9 cellular contexts compared by ENCODE assay signal in the genomic region with DNA sequence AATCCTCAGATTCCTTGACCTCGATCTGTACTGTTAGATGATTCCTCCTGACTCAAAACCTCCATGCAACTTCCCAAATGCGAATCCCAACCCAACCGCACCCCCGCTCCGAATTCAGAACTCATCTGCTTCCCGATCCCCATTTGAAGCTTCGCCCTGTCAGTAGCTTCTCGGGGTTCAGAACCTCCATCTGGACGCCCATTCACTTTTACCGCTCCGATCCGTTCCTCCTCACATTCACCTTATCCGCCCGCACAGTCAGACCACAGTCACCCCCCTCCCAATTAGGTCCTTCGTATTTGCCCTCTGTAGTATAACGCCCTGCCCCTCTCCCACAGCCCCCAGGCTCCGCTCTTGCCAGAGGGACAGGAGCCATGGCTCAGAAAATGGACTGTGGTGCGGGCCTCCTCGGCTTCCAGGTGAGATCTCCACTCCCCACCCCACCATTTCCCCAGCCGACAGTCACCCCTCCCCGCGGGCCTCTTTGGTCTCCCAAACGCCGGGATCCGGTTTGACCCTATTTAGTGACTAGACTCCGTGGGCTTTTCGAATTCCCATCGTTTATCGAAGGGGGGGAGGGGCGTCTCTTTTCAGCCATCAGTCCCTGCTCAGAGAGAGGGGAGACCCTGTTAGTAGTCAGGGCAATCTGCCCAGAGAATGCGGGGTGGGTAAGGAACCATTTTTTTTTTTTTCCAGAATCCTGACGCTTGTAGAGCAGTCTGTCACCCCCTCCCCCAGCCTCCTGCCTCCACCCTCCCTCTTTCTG. TPM values are rescaled to one million over a fixed set of nuclear protein-coding genes. Genes with fewer than 3 reads are reported as not detected.
A peak's percentile ranks its signal among the peaks of the same experiment; 100 is the strongest.
DNase-seq lines count a peak whose midpoint lies in the region; ATAC-seq, FAIRE-seq and TF ChIP-seq lines count a peak whose summit lies in the region.
"Had no signal": no experiment of that assay in that cellular context is flagged by ENCODE, and none has a peak within 500 bp of the region (broad histone marks: within the 10 kb centered on the region; RNA-seq: fewer than 3 reads in every experiment).

No MANE protein-coding gene starts in this region.

- POLR2A ChIA-PET in IMR-90 (lab: Charles Lee; ENCODE audit: unreplicated experiment) = no interaction called here
- POLR2A ChIA-PET in naive thymus-derived CD8-positive, alpha-beta T cell (lab: Charles Lee) = interaction anchor here (0.6 to 2.7 kb wide), 4 partner anchors 14 to 367 kb away, joined by 3 to 12 read pairs (median 4); no protein-coding TSS in a partner anchor

- H3K14ac ChIP-seq in IMR-90 (replicated peaks; ENCODE audit: low read depth, low read length) = peak overlapping the region; percentile 92

- peak overlapping the region; percentile 84 to 89 for H4K8ac ChIP-seq in IMR-90 (ENCODE audit: low read depth in 2 of 2, low read length in 2 of 2)

- TF ChIP-seq CTCF in IMR-90 (conservative IDR thresholded peaks at IDR 0.05; ENCODE audit: low read depth, low read length) = no peak
- no peak for TF ChIP-seq CTCF in WI38 (IDR thresholded peaks at IDR 0.05; ENCODE audit: low read depth, low read length)
- TF ChIP-seq CTCF in esophagus muscularis mucosa (IDR thresholded peaks at IDR 0.05) = no peak

- peaks cover 41% of the 10 kb centered on the region for H3K36me3 ChIP-seq in BLaER1
- peaks cover 32% of the 10 kb centered on the region for H3K36me3 ChIP-seq in IMR-90 (ENCODE audit: control insufficient read depth, insufficient read depth, low read length)
- H3K36me3 ChIP-seq in esophagus muscularis mucosa = peaks cover 0 to 28% (median 17%) of the 10 kb centered on the region in 4 donors

- H4K20me1 ChIP-seq in BLaER1 (peaks cover 41% of the 10 kb centered on the region), IMR-90 (ENCODE audit: insufficient read depth, low read length) (peaks cover 43% of the 10 kb centered on the region)

- H3K4me1 ChIP-seq in BLaER1 (peaks cover 75% of the 10 kb centered on the region), IMR-90 (ENCODE audit: control insufficient read depth, insufficient read depth, low read length) (peaks cover 17% of the 10 kb centered on the region), esophagus muscularis mucosa (peaks cover 0 to 21% (median 20%) of the 10 kb centered on the region in 4 donors)

- no peak; the same call in 1 of the 2 replicates for ATAC-seq in IMR-90 (ENCODE audit: low read depth)
- peak; percentile 12 to 14 for ATAC-seq in naive thymus-derived CD8-positive, alpha-beta T cell
- ATAC-seq in HG03108 (IDR thresholded peaks at IDR 0.05; ENCODE audit: unreplicated experiment) = no peak

- peaks cover 8 to 31% (median 25%) of the 10 kb centered on the region in 4 donors for H3K4me1 Mint-ChIP-seq in naive thymus-derived CD8-positive, alpha-beta T cell

- DNase-seq in IMR-90 = peak; percentile 11
- DNase-seq in esophagus muscularis mucosa (ENCODE audit: extremely low spot score) = no peak
- peak in 5 of 10 donors; percentile 18 to 35 (median 28) for DNase-seq in naive thymus-derived CD8-positive, alpha-beta T cell
- DNase-seq in AG08395 (ENCODE audit: low spot score) = no peak
- no peak for DNase-seq in HTR-8/SVneo (ENCODE audit: insufficient read length, low spot score)

- intact Hi-C loops in IMR-90 (cut with micrococcal nuclease) (loop anchor here (2.0 to 10.0 kb wide), 3 partner anchors 91 to 279 kb away; partner anchors contain the start of gene CENPVL3), esophagus muscularis mucosa (cut with DNase I) (no loop called here)

- peak overlapping the region; percentile 99 for H2AK9ac ChIP-seq in IMR-90 (replicated peaks; ENCODE audit: low read depth, low read length, poor library complexity)

- peak overlapping the region; percentile 53 for H2BK5ac ChIP-seq in IMR-90 (ENCODE audit: low read depth, low read length, poor library complexity, severe bottlenecking)

- FAIRE-seq in HTR-8/SVneo (lab: Jason Lieb, UNC) = no peak

- in situ Hi-C loops in IMR-90 (cut with MboI; ENCODE audit: low sequenced_read_pairs) = no loop called here

- peaks cover 0 to 33% of the 10 kb centered on the region in 2 experiments; a peak in 3 of 4 replicates for H3K79me1 ChIP-seq in IMR-90 (ENCODE audit: low read depth in 1 of 2, low read length in 2 of 2)

- H3K23ac ChIP-seq in IMR-90 (ENCODE audit: low read depth, low read length) = peak overlapping the region; percentile 88

- H3K27me3 Mint-ChIP-seq in naive thymus-derived CD8-positive, alpha-beta T cell = no peaks in the 10 kb centered on the region

- peak overlapping the region; percentile 88 for H3K4me2 ChIP-seq in BLaER1
- H3K4me2 ChIP-seq in IMR-90 (ENCODE audit: low read depth, low read length) = peak overlapping the region; percentile 85

- no peak overlapping the region for H2BK20ac ChIP-seq in IMR-90 (ENCODE audit: low read depth, low read length)

- TF ChIP-seq EP300 in esophagus muscularis mucosa (IDR thresholded peaks at IDR 0.05) = no peak

- peak overlapping the region; percentile 86 for H3K9ac ChIP-seq in BLaER1
- peak overlapping the region; percentile 99 for H3K9ac ChIP-seq in IMR-90 (ENCODE audit: low read depth, low read length)

- TF ChIP-seq RAD21 in IMR-90 (IDR thresholded peaks at IDR 0.05; ENCODE audit: low read length) = no peak

- no peak overlapping the region for H2BK15ac ChIP-seq in IMR-90 (ENCODE audit: low read depth, low read length)

- H3K4me3 Mint-ChIP-seq in naive thymus-derived CD8-positive, alpha-beta T cell = peak overlapping the region; percentile 89 to 97 (median 94)

- H3K27ac ChIP-seq in BLaER1 (peak overlapping the region; percentile 90), IMR-90 (ENCODE audit: insufficient read depth, low read length) (peak overlapping the region; percentile 85), esophagus muscularis mucosa (replicated peaks in 1 of 4) (peak overlapping the region; percentile 79 to 85 (median 82))
- H3K27ac ChIP-seq: HL-60 had no signal

- peaks cover 0 to 2% (median 0%) of the 10 kb centered on the region in 9 donors for H3K9me3 Mint-ChIP-seq in naive thymus-derived CD8-positive, alpha-beta T cell

- peak overlapping the region; percentile 88 for H4K91ac ChIP-seq in IMR-90 (ENCODE audit: insufficient read depth, low read depth, low read length)

- H2AK5ac ChIP-seq in IMR-90 (ENCODE audit: low read depth, low read length) = peak overlapping the region; percentile 81

- WGBS in IMR-90 (ENCODE audit: extremely low coverage in 2 of 2, insufficient read length in 1 of 2), 2 experiments = 23% methylated on average over 9 of the region's 32 CpGs; no CpG with 5 or more reads in 1 of the 2 experiments
- 44% methylated on average over 32 of the region's 32 CpGs for WGBS in esophagus muscularis mucosa

- peak overlapping the region; percentile 78 for H4K5ac ChIP-seq in IMR-90 (ENCODE audit: low read depth, low read length)

- dilution Hi-C loops in IMR-90 (cut with HindIII; ENCODE audit: low sequenced_read_pairs, unreplicated experiment) = no loop called here

- CTCF ChIA-PET in IMR-90 (lab: Yijun Ruan, JAX) = no interaction called here

- H3K9me3 ChIP-seq in BLaER1 (no peaks in the 10 kb centered on the region), IMR-90 (ENCODE audit: control insufficient read depth, insufficient read depth, low read length) (no peaks in the 10 kb centered on the region), esophagus muscularis mucosa (no peaks in the 10 kb centered on the region)

- H3K9me1 ChIP-seq in IMR-90 (ENCODE audit: insufficient read depth, low read length) = peaks cover 13% of the 10 kb centered on the region; the same call in 1 of the 2 replicates

- no peak overlapping the region for H2BK120ac ChIP-seq in IMR-90 (ENCODE audit: low read depth, low read length)

- H3K18ac ChIP-seq in IMR-90 (ENCODE audit: low read depth, low read length) = peak overlapping the region; percentile 62

- H3K27me3 ChIP-seq in BLaER1 = no peaks in the 10 kb centered on the region
- H3K27me3 ChIP-seq in IMR-90 (ENCODE audit: control insufficient read depth, insufficient read depth, low read length) = no peaks in the 10 kb centered on the region
- H3K27me3 ChIP-seq in esophagus muscularis mucosa = no peaks in the 10 kb centered on the region

- BruUV-seq in IMR-90 (replicated peaks; lab: Mats Ljungman, UMichigan) = no TSS peak

- H3K4ac ChIP-seq in IMR-90 (ENCODE audit: low read depth, low read length) = peak overlapping the region; percentile 92

- H3K56ac ChIP-seq in IMR-90 (ENCODE audit: extremely low read depth, insufficient read depth, low read length) = peak overlapping the region; percentile 96

- TF ChIP-seq POLR2A in IMR-90 (IDR thresholded peaks at IDR 0.05; ENCODE audit: low read depth, low read length) (no peak; the same call in 1 of the 2 replicates), esophagus muscularis mucosa (IDR thresholded peaks at IDR 0.05; ENCODE audit: low read depth) (no peak)

- H3K36me3 Mint-ChIP-seq in naive thymus-derived CD8-positive, alpha-beta T cell = peaks cover 0 to 21% (median 0%) of the 10 kb centered on the region in 3 donors

- peak overlapping the region; percentile 84 to 98 (median 90) for H3K27ac Mint-ChIP-seq in naive thymus-derived CD8-positive, alpha-beta T cell

- H2AFZ ChIP-seq in IMR-90 (replicated peaks; ENCODE audit: low read length, poor library complexity) = peak overlapping the region; percentile 66

- H3K4me3 ChIP-seq in BLaER1 (peak overlapping the region; percentile 74), IMR-90 (ENCODE audit: insufficient read depth, low read depth, low read length) (peak overlapping the region; percentile 97), WI38 (ENCODE audit: low read depth, low read length) (peak overlapping the region; percentile 79), esophagus muscularis mucosa (peak overlapping the region; percentile 59 to 61 (median 59))

TF ChIP-seq in IMR-90, 13 proteins besides CTCF, POLR2A, EP300 and RAD21 (continues in another document):
- TF ChIP-seq, protein P1, sequence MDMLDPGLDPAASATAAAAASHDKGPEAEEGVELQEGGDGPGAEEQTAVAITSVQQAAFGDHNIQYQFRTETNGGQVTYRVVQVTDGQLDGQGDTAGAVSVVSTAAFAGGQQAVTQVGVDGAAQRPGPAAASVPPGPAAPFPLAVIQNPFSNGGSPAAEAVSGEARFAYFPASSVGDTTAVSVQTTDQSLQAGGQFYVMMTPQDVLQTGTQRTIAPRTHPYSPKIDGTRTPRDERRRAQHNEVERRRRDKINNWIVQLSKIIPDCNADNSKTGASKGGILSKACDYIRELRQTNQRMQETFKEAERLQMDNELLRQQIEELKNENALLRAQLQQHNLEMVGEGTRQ (IDR thresholded peaks at IDR 0.05; ENCODE audit: low read depth, low read length) = no peak
- TF ChIP-seq BHLHE40 (IDR thresholded peaks at IDR 0.05; ENCODE audit: low read depth, low read length) (no peak), MAFK (IDR thresholded peaks at IDR 0.05; ENCODE audit: low read depth, low read length) (no peak), MXI1 (IDR thresholded peaks at IDR 0.05; ENCODE audit: borderline replicate concordance, low read depth, low read length) (no peak), SMC3 (IDR thresholded peaks at IDR 0.05; ENCODE audit: low read depth, low read length) (no peak)

RNA-seq across cellular contexts. Expression of gene MAGED1, which starts 0.7 kb away (rescaled TPM):
- 415 and 484 TPM in 2 replicates for total RNA-seq in IMR-90 (2012; rRNA removed)
- 502 and 552 TPM in 2 replicates for polyA plus RNA-seq in IMR-90 (2012; rRNA removed)
- polyA plus RNA-seq in IMR-90 (2012; cell fraction: cytosol; rRNA removed) = 394 and 612 TPM in 2 replicates
- 314 and 443 TPM in 2 replicates for polyA plus RNA-seq in IMR-90 (2012; cell fraction: nucleus; rRNA removed; ENCODE audit: low replicate concordance)
- total RNA-seq in esophagus muscularis mucosa = 10 to 100 TPM; 32.6 to 57.9 (median 44.0) TPM
- 10 to 100 TPM; 38.6 to 40.5 TPM for total RNA-seq in naive thymus-derived CD8-positive, alpha-beta T cell
- 10 to 100 TPM; 48.7 to 81.9 (median 49.9) TPM for polyA plus RNA-seq in naive thymus-derived CD8-positive, alpha-beta T cell

Comparison
In these comparisons a context has a peak if more than half of its experiments do, and no peak if none do; other contexts are left out.
1. ATAC-seq: peak in naive thymus-derived CD8-positive, alpha-beta T cell (2 of 2); none in IMR-90 (single experiment) and HG03108 (single experiment).
2. Peak in every context shown above with its lines, with median percentiles within 50 percentile points of each other: H3K27ac ChIP-seq and H3K4me3 ChIP-seq.